In genomic region chr17:12591336-12591735, GRCh38 we compare ENCODE assay signal across 22 cellular contexts.
DNase-seq lines count a peak whose midpoint lies in the region; ATAC-seq, FAIRE-seq and TF ChIP-seq lines count a peak whose summit lies in the region.
"Had no signal": no experiment of that assay in that cellular context is flagged by ENCODE, and none has a peak within 500 bp of the region (broad histone marks: within the 10 kb centered on the region; RNA-seq: fewer than 3 reads in every experiment).

No MANE protein-coding gene starts in this region.

- dilution Hi-C loops in IMR-90 (cut with HindIII; ENCODE audit: low sequenced_read_pairs, unreplicated experiment) = no loop called here

- H3K79me1 ChIP-seq in IMR-90 (ENCODE audit: low read depth in 1 of 2, low read length in 2 of 2) = no peaks in the 10 kb centered on the region
- no peaks in the 10 kb centered on the region for H3K79me1 ChIP-seq in H1 (ENCODE audit: low read depth, low read length)

- H2BK5ac ChIP-seq in IMR-90 (ENCODE audit: low read depth, low read length, poor library complexity, severe bottlenecking) (peak overlapping the region; percentile 74), H1 (ENCODE audit: low read depth, low read length) (no peak overlapping the region)

- no peaks in the 10 kb centered on the region for H3K9me3 ChIP-seq in IMR-90 (ENCODE audit: control insufficient read depth, insufficient read depth, low read length)
- H3K9me3 ChIP-seq in H1 (ENCODE audit: insufficient read depth in 2 of 2, low read depth in 1 of 2, low read length in 1 of 2) = no peaks in the 10 kb centered on the region
- H3K9me3 ChIP-seq: ascending aorta, colonic mucosa, transverse colon had no signal

- no peaks in the 10 kb centered on the region for H3K36me3 Mint-ChIP-seq in endothelial cell (ENCODE audit: low read depth, unreplicated experiment)
- no peaks in the 10 kb centered on the region for H3K36me3 Mint-ChIP-seq in T-helper 2 cell treated with Interferon-gamma antibody and Interleukin-4, amounts not matched to agents 5 μg/mL and 100 μg/mL, for 36 hours (ENCODE audit: low read depth)

- H3K27me3 ChIP-seq in IMR-90 (ENCODE audit: control insufficient read depth, insufficient read depth, low read length) (no peaks in the 10 kb centered on the region), H1 (replicated peaks in 1 of 4; ENCODE audit: control insufficient read depth in 3 of 4, extremely low read depth in 1 of 4, insufficient read depth in 3 of 4, low read length in 3 of 4) (no peaks in the 10 kb centered on the region)
- H3K27me3 ChIP-seq: ascending aorta, colonic mucosa, transverse colon had no signal

- H4K5ac ChIP-seq in IMR-90 (ENCODE audit: low read depth, low read length) = peak overlapping the region; percentile 44; the same call in 1 of the 2 replicates
- H4K5ac ChIP-seq in H1 (ENCODE audit: insufficient read length, low read depth, low read length) = no peak overlapping the region

- TF ChIP-seq POLR2A in IMR-90 (IDR thresholded peaks at IDR 0.05; ENCODE audit: low read depth, low read length) (no peak), H1 (IDR thresholded peaks at IDR 0.05; ENCODE audit: control extremely low read depth in 1 of 2, low read depth in 2 of 2, low read length in 2 of 2) (no peak)

- 29% methylated on average over 3 of the region's 3 CpGs; no CpG with 5 or more reads in 1 of the 2 experiments for WGBS in IMR-90 (ENCODE audit: extremely low coverage in 2 of 2, insufficient read length in 1 of 2), 2 experiments
- WGBS in H1 (ENCODE audit: extremely low coverage in 1 of 2, insufficient coverage in 1 of 2, insufficient read length in 1 of 2, insufficient replicate concordance in 2 of 2, low coverage in 1 of 2, low lambda C conversion rate in 2 of 2, missing lambda C conversion rate in 1 of 2), 2 experiments = 74% methylated on average over 3 of the region's 3 CpGs; no CpG with 5 or more reads in 1 of the 2 experiments

- H3K4me3 ChIP-seq in IMR-90 (ENCODE audit: insufficient read depth, low read depth, low read length) (no peak overlapping the region), H1 (ENCODE audit: extremely low read depth in 1 of 4, insufficient read depth in 2 of 4, low read depth in 3 of 4, low read length in 4 of 4) (no peak overlapping the region)
- H3K4me3 ChIP-seq: ascending aorta, colonic mucosa, transverse colon had no signal

- H3K4me1 Mint-ChIP-seq in endothelial cell (ENCODE audit: unreplicated experiment) = no peaks in the 10 kb centered on the region
- no peaks in the 10 kb centered on the region for H3K4me1 Mint-ChIP-seq in T-helper 2 cell treated with Interferon-gamma antibody and Interleukin-4, amounts not matched to agents 5 μg/mL and 100 μg/mL, for 36 hours (ENCODE audit: low read depth)
- H3K4me1 Mint-ChIP-seq: IgD-negative memory B cell had no signal

- H3K56ac ChIP-seq in IMR-90 (ENCODE audit: extremely low read depth, insufficient read depth, low read length) (peak overlapping the region; percentile 63), H1 (replicated peaks; ENCODE audit: insufficient read length, low read depth, low read length) (no peak overlapping the region)

- H3K14ac ChIP-seq in IMR-90 (replicated peaks; ENCODE audit: low read depth, low read length) = no peak overlapping the region; the same call in 1 of the 2 replicates
- H3K14ac ChIP-seq in H1 (ENCODE audit: insufficient read length) = no peak overlapping the region

- H4K8ac ChIP-seq in IMR-90 (ENCODE audit: low read depth in 2 of 2, low read length in 2 of 2) (peak overlapping the region; percentile 22 to 61; a peak in 3 of 4 replicates), H1 (ENCODE audit: extremely low read depth, insufficient read depth, low read length) (no peak overlapping the region)

- H3K18ac ChIP-seq in IMR-90 (ENCODE audit: low read depth, low read length) (peak overlapping the region; percentile 50; the same call in 1 of the 2 replicates), H1 (ENCODE audit: extremely low read depth, low read length) (no peak overlapping the region)

- H2BK120ac ChIP-seq in IMR-90 (ENCODE audit: low read depth, low read length) (peak overlapping the region; percentile 73), H1 (replicated peaks; ENCODE audit: low read depth, low read length) (no peak overlapping the region)

- no peaks in the 10 kb centered on the region for H3K27me3 Mint-ChIP-seq in endothelial cell (ENCODE audit: unreplicated experiment)
- no peaks in the 10 kb centered on the region for H3K27me3 Mint-ChIP-seq in T-helper 2 cell treated with Interferon-gamma antibody and Interleukin-4, amounts not matched to agents 5 μg/mL and 100 μg/mL, for 36 hours (ENCODE audit: low read depth)
- H3K27me3 Mint-ChIP-seq: IgD-negative memory B cell had no signal

- H4K20me1 ChIP-seq in IMR-90 (ENCODE audit: insufficient read depth, low read length) = no peaks in the 10 kb centered on the region
- no peaks in the 10 kb centered on the region for H4K20me1 ChIP-seq in H1 (replicated peaks in 1 of 2; ENCODE audit: control insufficient read depth in 1 of 2, insufficient read depth in 2 of 2, low read length in 2 of 2)

- no peak for TF ChIP-seq RAD21 in IMR-90 (IDR thresholded peaks at IDR 0.05; ENCODE audit: low read length)
- no peak for TF ChIP-seq RAD21 in H1 (IDR thresholded peaks at IDR 0.05 in 1 of 2, conservative IDR thresholded peaks at IDR 0.05 in 1 of 2; ENCODE audit: low read depth in 2 of 2, low read length in 2 of 2)

- no peak overlapping the region for H3K4me3 Mint-ChIP-seq in endothelial cell (ENCODE audit: unreplicated experiment)
- no peak overlapping the region for H3K4me3 Mint-ChIP-seq in T-helper 2 cell treated with Interferon-gamma antibody and Interleukin-4, amounts not matched to agents 5 μg/mL and 100 μg/mL, for 36 hours
- H3K4me3 Mint-ChIP-seq: activated naive CD4-positive, alpha-beta T cell treated with anti-CD3 and anti-CD28 coated beads for 36 hours; IgD-negative memory B cell; T-helper 1 cell treated with Interleukin-12 subunit alpha and Interleukin-12 subunit beta and Interleukin-4 antibody, amounts not matched to agents 30 μg/mL and 1 μg/mL, for 36 hours had no signal

- peak overlapping the region; percentile 60 for H3K4me2 ChIP-seq in IMR-90 (ENCODE audit: low read depth, low read length)
- H3K4me2 ChIP-seq in H1 (ENCODE audit: insufficient read depth in 1 of 2, low read depth in 2 of 2, low read length in 2 of 2) = no peak overlapping the region

- H3K27ac ChIP-seq in IMR-90 (ENCODE audit: insufficient read depth, low read length) = peak overlapping the region; percentile 19; the same call in 1 of the 2 replicates
- no peak overlapping the region for H3K27ac ChIP-seq in H1 (ENCODE audit: low read depth, low read length)
- H3K27ac ChIP-seq: colonic mucosa, transverse colon, WERI-Rb-1 had no signal

- peak overlapping the region; percentile 62 for H3K4ac ChIP-seq in IMR-90 (ENCODE audit: low read depth, low read length)
- no peak overlapping the region for H3K4ac ChIP-seq in H1 (replicated peaks; ENCODE audit: insufficient read length, low read depth, low read length)

- no peaks in the 10 kb centered on the region for H3K79me2 ChIP-seq in H1 (ENCODE audit: control insufficient read depth in 1 of 2, insufficient read depth in 2 of 2, low read length in 2 of 2)

- H3K23me2 ChIP-seq in H1 (ENCODE audit: low read depth, low read length) = no peaks in the 10 kb centered on the region

- no peak overlapping the region for H3K9ac ChIP-seq in IMR-90 (ENCODE audit: low read depth, low read length)
- no peak overlapping the region for H3K9ac ChIP-seq in H1 (replicated peaks in 1 of 4; ENCODE audit: extremely low read depth in 1 of 4, low read depth in 3 of 4, low read length in 3 of 4)

- ATAC-seq in IMR-90 (ENCODE audit: low read depth) = peak; percentile 92
- ATAC-seq: HCT116, left ventricle myocardium superior, PC-3 had no signal

- H3K27ac Mint-ChIP-seq in endothelial cell (ENCODE audit: unreplicated experiment) = no peak overlapping the region
- H3K27ac Mint-ChIP-seq in T-helper 2 cell treated with Interferon-gamma antibody and Interleukin-4, amounts not matched to agents 5 μg/mL and 100 μg/mL, for 36 hours = no peak overlapping the region
- H3K27ac Mint-ChIP-seq: activated naive CD4-positive, alpha-beta T cell treated with anti-CD3 and anti-CD28 coated beads for 36 hours; IgD-negative memory B cell; T-helper 1 cell treated with Interleukin-12 subunit alpha and Interleukin-12 subunit beta and Interleukin-4 antibody, amounts not matched to agents 30 μg/mL and 1 μg/mL, for 36 hours had no signal

- H2BK20ac ChIP-seq in IMR-90 (ENCODE audit: low read depth, low read length) (peak overlapping the region; percentile 93), H1 (ENCODE audit: low read length) (no peak overlapping the region)

- H4K91ac ChIP-seq in IMR-90 (ENCODE audit: insufficient read depth, low read depth, low read length) = peak overlapping the region; percentile 64
- H4K91ac ChIP-seq in H1 (replicated peaks; ENCODE audit: insufficient read length, low read length) = no peak overlapping the region

- intact Hi-C loops in IMR-90 (cut with micrococcal nuclease) = no loop called here

- CTCF ChIA-PET in IMR-90 (lab: Yijun Ruan, JAX) = no interaction called here
- CTCF ChIA-PET in H1 (lab: Charles Lee; ENCODE audit: partially characterized antibody) = interaction anchor here (0.9 to 1.1 kb wide), 2 partner anchors 151 to 249 kb away, joined by 3 read pairs; no protein-coding TSS in a partner anchor

- H2AK5ac ChIP-seq in IMR-90 (ENCODE audit: low read depth, low read length) = peak overlapping the region; percentile 75; the same call in 1 of the 2 replicates
- no peak overlapping the region for H2AK5ac ChIP-seq in H1 (ENCODE audit: low read depth, low read length)

- FAIRE-seq in H1 (lab: Jason Lieb, UNC) = no peak
- FAIRE-seq: endometrium had no signal

- H2AK9ac ChIP-seq in IMR-90 (replicated peaks; ENCODE audit: low read depth, low read length, poor library complexity) = no peak overlapping the region

- H2BK15ac ChIP-seq in IMR-90 (ENCODE audit: low read depth, low read length) = peak overlapping the region; percentile 86; the same call in 2 of the 3 replicates
- no peak overlapping the region for H2BK15ac ChIP-seq in H1 (ENCODE audit: low read length)

- DNase-seq in IMR-90 = peak; percentile 76
- no peak for DNase-seq in H1 (ENCODE audit: low read depth in 1 of 2, low spot score in 2 of 2)
- peak; percentile 84 for DNase-seq in kidney tubule cell (ENCODE audit: low spot score)
- DNase-seq in GM10266 (ENCODE audit: extremely low spot score) = no peak
- no peak for DNase-seq in endothelial cell (ENCODE audit: low spot score)
- no peak for DNase-seq in T-helper 2 cell treated with Interferon-gamma antibody and Interleukin-4, amounts not matched to agents 5 μg/mL and 100 μg/mL, for 36 hours (ENCODE audit: low spot score)
- DNase-seq in GM03348 (ENCODE audit: low spot score) = no peak
- DNase-seq: activated CD4-positive, alpha-beta T cell treated with anti-CD3 and anti-CD28 coated beads, Interleukin-2, amount 50 U/mL, for 48 hours; activated naive CD4-positive, alpha-beta T cell treated with anti-CD3 and anti-CD28 coated beads for 36 hours; colonic mucosa; DND-41; left ventricle myocardium superior; NCI-H1694; PC-3; stimulated activated naive CD4-positive, alpha-beta T cell treated with Interleukin-2 at 50 U/mL for 16 hours; transverse colon; WERI-Rb-1 had no signal

- H3K23ac ChIP-seq in IMR-90 (ENCODE audit: low read depth, low read length) (peak overlapping the region; percentile 26; the same call in 1 of the 2 replicates), H1 (ENCODE audit: insufficient read length) (no peak overlapping the region)

- TF ChIP-seq EP300 in H1 (IDR thresholded peaks at IDR 0.05; ENCODE audit: borderline replicate concordance in 1 of 2, low read depth in 2 of 2, low read length in 2 of 2) = no peak

- peak overlapping the region; percentile 68 for H2AFZ ChIP-seq in IMR-90 (replicated peaks; ENCODE audit: low read length, poor library complexity)
- peak overlapping the region; percentile 23; the same call in 1 of the 2 replicates for H2AFZ ChIP-seq in H1 (ENCODE audit: low read length)

- no peak for TF ChIP-seq CTCF in IMR-90 (conservative IDR thresholded peaks at IDR 0.05; ENCODE audit: low read depth, low read length)
- no peak for TF ChIP-seq CTCF in H1 (IDR thresholded peaks at IDR 0.05; ENCODE audit: control extremely low read depth in 1 of 3, insufficient read depth in 1 of 3, low read depth in 1 of 3, low read length in 3 of 3)
- no peak for TF ChIP-seq CTCF in GM10266 (IDR thresholded peaks at IDR 0.05; ENCODE audit: control insufficient read depth, insufficient read depth, low read depth, missing control alignments)
- TF ChIP-seq CTCF in endothelial cell (IDR thresholded peaks at IDR 0.05; ENCODE audit: unreplicated experiment) = no peak

- peaks cover 3% of the 10 kb centered on the region; the same call in 1 of the 2 replicates for H3K9me1 ChIP-seq in IMR-90 (ENCODE audit: insufficient read depth, low read length)

- H2BK12ac ChIP-seq in H1 (ENCODE audit: low read depth, low read length) = no peak overlapping the region

- BruUV-seq in IMR-90 (replicated peaks; lab: Mats Ljungman, UMichigan) = no TSS peak

- H3K9me3 Mint-ChIP-seq in endothelial cell (ENCODE audit: unreplicated experiment) = no peaks in the 10 kb centered on the region
- H3K9me3 Mint-ChIP-seq in T-helper 2 cell treated with Interferon-gamma antibody and Interleukin-4, amounts not matched to agents 5 μg/mL and 100 μg/mL, for 36 hours = peaks cover 29% of the 10 kb centered on the region

- in situ Hi-C loops in IMR-90 (cut with MboI; ENCODE audit: low sequenced_read_pairs) = no loop called here

- H3K4me1 ChIP-seq in IMR-90 (ENCODE audit: control insufficient read depth, insufficient read depth, low read length) (peaks cover 6% of the 10 kb centered on the region), H1 (replicated peaks in 1 of 4; ENCODE audit: control insufficient read depth in 3 of 4, insufficient read depth in 4 of 4, low read length in 3 of 4) (peaks cover 0 to 4% (median 0%) of the 10 kb centered on the region in 4 experiments; a peak in 2 of 7 replicates)
- H3K4me1 ChIP-seq: ascending aorta, colonic mucosa, transverse colon had no signal

- POLR2A ChIA-PET in IMR-90 (lab: Charles Lee; ENCODE audit: unreplicated experiment) = interaction anchor here (0.6 kb wide), 1 partner anchor 56 kb away, joined by 12 read pairs; no protein-coding TSS in a partner anchor
- POLR2A ChIA-PET in H1 (lab: Charles Lee; ENCODE audit: partially characterized antibody) = no interaction called here

- H3K36me3 ChIP-seq in IMR-90 (ENCODE audit: control insufficient read depth, insufficient read depth, low read length) (no peaks in the 10 kb centered on the region), H1 (ENCODE audit: control insufficient read depth in 2 of 4, insufficient read depth in 4 of 4, low read length in 3 of 4) (no peaks in the 10 kb centered on the region)
- H3K36me3 ChIP-seq: colonic mucosa, transverse colon, WERI-Rb-1 had no signal

Comparison
In these comparisons a context has a peak if more than half of its experiments do, and no peak if none do; other contexts are left out.
1. DNase-seq: peak in IMR-90 (single experiment) and kidney tubule cell (single experiment); none in H1 (0 of 2), GM10266 (single experiment), endothelial cell (single experiment), T-helper 2 cell treated with Interferon-gamma antibody and Interleukin-4, amounts not matched to agents 5 μg/mL and 100 μg/mL, for 36 hours (single experiment) and GM03348 (single experiment).